In the genomic region with DNA sequence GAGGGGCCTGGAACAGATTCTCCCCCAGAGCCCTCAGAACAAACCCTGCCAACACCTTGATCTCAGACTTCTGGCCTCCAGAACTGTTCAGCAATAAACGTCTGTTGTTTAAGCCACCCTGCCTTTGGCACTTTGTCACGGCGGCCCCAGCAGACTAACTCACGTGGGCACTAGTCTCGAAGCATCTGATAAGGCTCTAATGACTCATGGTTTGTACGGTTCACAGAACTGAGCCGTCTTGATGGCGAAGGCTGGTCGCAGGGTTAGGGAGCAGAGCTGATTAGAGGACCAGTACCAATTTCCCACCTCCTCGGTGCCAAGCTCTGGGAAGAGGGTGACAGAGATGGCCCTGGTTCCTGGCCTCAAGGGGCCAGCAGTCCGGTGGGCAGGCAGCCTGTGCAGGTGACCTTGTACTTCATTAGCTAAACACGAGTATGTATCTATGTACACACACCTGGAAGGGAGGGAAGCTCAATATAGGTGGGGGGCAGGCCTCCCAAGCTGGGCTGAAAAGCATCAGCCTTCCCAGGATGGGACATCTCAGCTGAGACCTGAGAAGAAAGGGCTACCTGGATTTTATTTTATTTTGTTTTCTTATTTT, we compare ENCODE assay signal across 1 cellular context.
A peak's percentile ranks its signal among the peaks of the same experiment; 100 is the strongest.
TF ChIP-seq lines count a peak whose summit lies in the region.

No MANE protein-coding gene starts in this region.

TF ChIP-seq in K562, 482 proteins besides CTCF, POLR2A, EP300 and RAD21 (continued from another document and continues in another):
- TF ChIP-seq SAP30 (IDR thresholded peaks at IDR 0.05; ENCODE audit: borderline replicate concordance, insufficient read depth, low read depth, low read length, poor library complexity, severe bottlenecking) (no peak), SMARCA4 (IDR thresholded peaks at IDR 0.05) (peak; percentile 79), HMBOX1 (IDR thresholded peaks at IDR 0.05) (peak; percentile 87), MAFG (tag; conservative IDR thresholded peaks at IDR 0.05) (0 out of 2 replicates have a peak, but pooled peaks have one; percentile 5), EP400 (IDR thresholded peaks at IDR 0.05) (no peak), NR2C2 (CRISPR knock-in tag; IDR thresholded peaks at IDR 0.05) (no peak), NR2C2 (tag; IDR thresholded peaks at IDR 0.05) (peak; percentile 42; the same call in 1 of the 2 replicates), MAX (CRISPR knock-in tag; IDR thresholded peaks at IDR 0.05) (peak; percentile 67), KLF13 (tag; IDR thresholded peaks at IDR 0.05; ENCODE audit: borderline replicate concordance, low read depth) (no peak), CXXC5 (CRISPR knock-in tag; IDR thresholded peaks at IDR 0.05) (peak; percentile 45; the same call in 1 of the 2 replicates), SMARCE1 (IDR thresholded peaks at IDR 0.05) (peak; percentile 89), DPF2 (IDR thresholded peaks at IDR 0.05) (peak; percentile 87), RCOR1 (IDR thresholded peaks at IDR 0.05; ENCODE audit: borderline replicate concordance in 1 of 2, low read depth in 2 of 2, low read length in 2 of 2) (peak in 1 of 2 experiments; percentile 46; a peak in 2 of 4 replicates), ASH1L (IDR thresholded peaks at IDR 0.05; ENCODE audit: borderline replicate concordance, low read depth, partially characterized antibody) (no peak), PBX2 (CRISPR knock-in tag; IDR thresholded peaks at IDR 0.05; ENCODE audit: low read depth) (no peak), PBX2 (tag; conservative IDR thresholded peaks at IDR 0.05; ENCODE audit: low read depth) (no peak), FOS (IDR thresholded peaks at IDR 0.05; ENCODE audit: extremely low read depth, insufficient read length) (peak; percentile 50), GTF2F1 (IDR thresholded peaks at IDR 0.05; ENCODE audit: low read depth, low read length) (no peak), RB1 (IDR thresholded peaks at IDR 0.05; ENCODE audit: low read depth) (no peak), GTF2A2 (tag; IDR thresholded peaks at IDR 0.05) (no peak), LEF1 (IDR thresholded peaks at IDR 0.05) (peak; percentile 61; the same call in 1 of the 2 replicates), ZNF316 (IDR thresholded peaks at IDR 0.05) (no peak), POLR2G (IDR thresholded peaks at IDR 0.05; ENCODE audit: low read depth, low read length) (no peak), MITF (IDR thresholded peaks at IDR 0.05) (peak; percentile 66; the same call in 1 of the 2 replicates), NCOA6 (IDR thresholded peaks at IDR 0.05) (no peak), FOXJ2 (tag; IDR thresholded peaks at IDR 0.05) (no peak), SMAD4 (CRISPR knock-in tag; conservative IDR thresholded peaks at IDR 0.05) (peak; percentile 60), RAD51 (IDR thresholded peaks at IDR 0.05; ENCODE audit: borderline replicate concordance, low read depth) (peak; percentile 45; the same call in 1 of the 2 replicates), ZNF239 (CRISPR knock-in tag; IDR thresholded peaks at IDR 0.05) (0 out of 2 replicates have a peak, but pooled peaks have one; percentile 13), ZNF551 (CRISPR knock-in tag; IDR thresholded peaks at IDR 0.05) (no peak), BHLHE40 (IDR thresholded peaks at IDR 0.05; ENCODE audit: low read length) (peak; percentile 95), JUN (IDR thresholded peaks at IDR 0.05; ENCODE audit: borderline replicate concordance, low read depth, low read length) (peak; percentile 91), JUN (CRISPR knock-in tag; IDR thresholded peaks at IDR 0.05; ENCODE audit: borderline replicate concordance) (no peak), MYC (IDR thresholded peaks at IDR 0.05; ENCODE audit: low read depth, low read length) (0 out of 2 replicates have a peak, but pooled peaks have one; percentile 27), MYC (CRISPR knock-in tag; IDR thresholded peaks at IDR 0.05; ENCODE audit: borderline replicate concordance, low read depth) (no peak), SMARCC2 (IDR thresholded peaks at IDR 0.05; ENCODE audit: low read depth) (0 out of 2 replicates have a peak, but pooled peaks have one; percentile 33), RNF2 (IDR thresholded peaks at IDR 0.05) (0 out of 2 replicates have a peak, but pooled peaks have one; percentile 40)
- TF ChIP-seq, protein P1, sequence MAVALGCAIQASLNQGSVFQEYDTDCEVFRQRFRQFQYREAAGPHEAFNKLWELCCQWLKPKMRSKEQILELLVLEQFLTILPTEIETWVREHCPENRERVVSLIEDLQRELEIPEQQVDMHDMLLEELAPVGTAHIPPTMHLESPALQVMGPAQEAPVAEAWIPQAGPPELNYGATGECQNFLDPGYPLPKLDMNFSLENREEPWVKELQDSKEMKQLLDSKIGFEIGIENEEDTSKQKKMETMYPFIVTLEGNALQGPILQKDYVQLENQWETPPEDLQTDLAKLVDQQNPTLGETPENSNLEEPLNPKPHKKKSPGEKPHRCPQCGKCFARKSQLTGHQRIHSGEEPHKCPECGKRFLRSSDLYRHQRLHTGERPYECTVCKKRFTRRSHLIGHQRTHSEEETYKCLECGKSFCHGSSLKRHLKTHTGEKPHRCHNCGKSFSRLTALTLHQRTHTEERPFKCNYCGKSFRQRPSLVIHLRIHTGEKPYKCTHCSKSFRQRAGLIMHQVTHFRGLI (CRISPR knock-in tag; IDR thresholded peaks at IDR 0.05): no peak
- TF ChIP-seq, protein P2, sequence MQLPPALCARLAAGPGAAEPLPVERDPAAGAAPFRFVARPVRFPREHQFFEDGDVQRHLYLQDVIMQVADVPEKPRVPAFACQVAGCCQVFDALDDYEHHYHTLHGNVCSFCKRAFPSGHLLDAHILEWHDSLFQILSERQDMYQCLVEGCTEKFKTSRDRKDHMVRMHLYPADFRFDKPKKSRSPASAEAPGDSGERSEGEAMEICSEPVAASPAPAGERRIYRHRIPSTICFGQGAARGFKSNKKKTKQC (CRISPR knock-in tag; IDR thresholded peaks at IDR 0.05): no peak
- TF ChIP-seq, protein P3, sequence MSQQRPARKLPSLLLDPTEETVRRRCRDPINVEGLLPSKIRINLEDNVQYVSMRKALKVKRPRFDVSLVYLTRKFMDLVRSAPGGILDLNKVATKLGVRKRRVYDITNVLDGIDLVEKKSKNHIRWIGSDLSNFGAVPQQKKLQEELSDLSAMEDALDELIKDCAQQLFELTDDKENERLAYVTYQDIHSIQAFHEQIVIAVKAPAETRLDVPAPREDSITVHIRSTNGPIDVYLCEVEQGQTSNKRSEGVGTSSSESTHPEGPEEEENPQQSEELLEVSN (IDR thresholded peaks at IDR 0.05; ENCODE audit: borderline replicate concordance in 1 of 2, extremely low read depth in 1 of 2, insufficient read depth in 1 of 2, insufficient read length in 1 of 2, low read depth in 1 of 2, low read length in 1 of 2, poor library complexity in 1 of 2, severe bottlenecking in 1 of 2): peak in 1 of 2 experiments; percentile 30
- TF ChIP-seq, protein P4, sequence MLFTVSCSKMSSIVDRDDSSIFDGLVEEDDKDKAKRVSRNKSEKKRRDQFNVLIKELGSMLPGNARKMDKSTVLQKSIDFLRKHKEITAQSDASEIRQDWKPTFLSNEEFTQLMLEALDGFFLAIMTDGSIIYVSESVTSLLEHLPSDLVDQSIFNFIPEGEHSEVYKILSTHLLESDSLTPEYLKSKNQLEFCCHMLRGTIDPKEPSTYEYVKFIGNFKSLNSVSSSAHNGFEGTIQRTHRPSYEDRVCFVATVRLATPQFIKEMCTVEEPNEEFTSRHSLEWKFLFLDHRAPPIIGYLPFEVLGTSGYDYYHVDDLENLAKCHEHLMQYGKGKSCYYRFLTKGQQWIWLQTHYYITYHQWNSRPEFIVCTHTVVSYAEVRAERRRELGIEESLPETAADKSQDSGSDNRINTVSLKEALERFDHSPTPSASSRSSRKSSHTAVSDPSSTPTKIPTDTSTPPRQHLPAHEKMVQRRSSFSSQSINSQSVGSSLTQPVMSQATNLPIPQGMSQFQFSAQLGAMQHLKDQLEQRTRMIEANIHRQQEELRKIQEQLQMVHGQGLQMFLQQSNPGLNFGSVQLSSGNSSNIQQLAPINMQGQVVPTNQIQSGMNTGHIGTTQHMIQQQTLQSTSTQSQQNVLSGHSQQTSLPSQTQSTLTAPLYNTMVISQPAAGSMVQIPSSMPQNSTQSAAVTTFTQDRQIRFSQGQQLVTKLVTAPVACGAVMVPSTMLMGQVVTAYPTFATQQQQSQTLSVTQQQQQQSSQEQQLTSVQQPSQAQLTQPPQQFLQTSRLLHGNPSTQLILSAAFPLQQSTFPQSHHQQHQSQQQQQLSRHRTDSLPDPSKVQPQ (CRISPR knock-in tag; IDR thresholded peaks at IDR 0.05; ENCODE audit: borderline replicate concordance): no peak
- TF ChIP-seq, protein P5, sequence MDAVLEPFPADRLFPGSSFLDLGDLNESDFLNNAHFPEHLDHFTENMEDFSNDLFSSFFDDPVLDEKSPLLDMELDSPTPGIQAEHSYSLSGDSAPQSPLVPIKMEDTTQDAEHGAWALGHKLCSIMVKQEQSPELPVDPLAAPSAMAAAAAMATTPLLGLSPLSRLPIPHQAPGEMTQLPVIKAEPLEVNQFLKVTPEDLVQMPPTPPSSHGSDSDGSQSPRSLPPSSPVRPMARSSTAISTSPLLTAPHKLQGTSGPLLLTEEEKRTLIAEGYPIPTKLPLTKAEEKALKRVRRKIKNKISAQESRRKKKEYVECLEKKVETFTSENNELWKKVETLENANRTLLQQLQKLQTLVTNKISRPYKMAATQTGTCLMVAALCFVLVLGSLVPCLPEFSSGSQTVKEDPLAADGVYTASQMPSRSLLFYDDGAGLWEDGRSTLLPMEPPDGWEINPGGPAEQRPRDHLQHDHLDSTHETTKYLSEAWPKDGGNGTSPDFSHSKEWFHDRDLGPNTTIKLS (IDR thresholded peaks at IDR 0.05; ENCODE audit: borderline replicate concordance, low read depth): no peak
- TF ChIP-seq, protein P6, sequence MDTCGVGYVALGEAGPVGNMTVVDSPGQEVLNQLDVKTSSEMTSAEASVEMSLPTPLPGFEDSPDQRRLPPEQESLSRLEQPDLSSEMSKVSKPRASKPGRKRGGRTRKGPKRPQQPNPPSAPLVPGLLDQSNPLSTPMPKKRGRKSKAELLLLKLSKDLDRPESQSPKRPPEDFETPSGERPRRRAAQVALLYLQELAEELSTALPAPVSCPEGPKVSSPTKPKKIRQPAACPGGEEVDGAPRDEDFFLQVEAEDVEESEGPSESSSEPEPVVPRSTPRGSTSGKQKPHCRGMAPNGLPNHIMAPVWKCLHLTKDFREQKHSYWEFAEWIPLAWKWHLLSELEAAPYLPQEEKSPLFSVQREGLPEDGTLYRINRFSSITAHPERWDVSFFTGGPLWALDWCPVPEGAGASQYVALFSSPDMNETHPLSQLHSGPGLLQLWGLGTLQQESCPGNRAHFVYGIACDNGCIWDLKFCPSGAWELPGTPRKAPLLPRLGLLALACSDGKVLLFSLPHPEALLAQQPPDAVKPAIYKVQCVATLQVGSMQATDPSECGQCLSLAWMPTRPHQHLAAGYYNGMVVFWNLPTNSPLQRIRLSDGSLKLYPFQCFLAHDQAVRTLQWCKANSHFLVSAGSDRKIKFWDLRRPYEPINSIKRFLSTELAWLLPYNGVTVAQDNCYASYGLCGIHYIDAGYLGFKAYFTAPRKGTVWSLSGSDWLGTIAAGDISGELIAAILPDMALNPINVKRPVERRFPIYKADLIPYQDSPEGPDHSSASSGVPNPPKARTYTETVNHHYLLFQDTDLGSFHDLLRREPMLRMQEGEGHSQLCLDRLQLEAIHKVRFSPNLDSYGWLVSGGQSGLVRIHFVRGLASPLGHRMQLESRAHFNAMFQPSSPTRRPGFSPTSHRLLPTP (IDR thresholded peaks at IDR 0.05; ENCODE audit: borderline replicate concordance, extremely low read depth, insufficient read length): no peak
- TF ChIP-seq, protein P7, sequence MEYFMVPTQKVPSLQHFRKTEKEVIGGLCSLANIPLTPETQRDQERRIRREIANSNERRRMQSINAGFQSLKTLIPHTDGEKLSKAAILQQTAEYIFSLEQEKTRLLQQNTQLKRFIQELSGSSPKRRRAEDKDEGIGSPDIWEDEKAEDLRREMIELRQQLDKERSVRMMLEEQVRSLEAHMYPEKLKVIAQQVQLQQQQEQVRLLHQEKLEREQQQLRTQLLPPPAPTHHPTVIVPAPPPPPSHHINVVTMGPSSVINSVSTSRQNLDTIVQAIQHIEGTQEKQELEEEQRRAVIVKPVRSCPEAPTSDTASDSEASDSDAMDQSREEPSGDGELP (CRISPR knock-in tag; IDR thresholded peaks at IDR 0.05; ENCODE audit: borderline replicate concordance): 0 out of 2 replicates have a peak, but pooled peaks have one; percentile 14
